Comparison of ENCODE assay signal across 25 cellular contexts in the genomic region with DNA sequence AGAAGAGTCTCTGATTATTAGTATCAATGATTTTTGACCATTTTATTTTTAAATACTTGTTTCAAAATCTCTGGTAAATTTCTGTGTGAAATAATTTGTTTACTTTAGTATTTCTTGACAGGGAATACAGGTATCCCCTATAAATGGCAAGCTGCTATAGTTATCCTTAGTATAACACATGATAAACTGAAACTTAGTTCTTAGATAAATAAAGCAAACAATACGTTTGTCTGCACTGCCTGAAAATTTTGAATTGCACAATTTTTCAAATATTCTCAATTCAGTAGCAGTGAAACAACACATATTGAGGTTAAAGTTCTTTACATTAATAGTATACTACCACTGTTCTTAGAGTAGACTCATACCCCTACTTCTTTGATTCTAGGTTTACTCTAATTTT.
"Had no signal": no experiment of that assay in that cellular context is flagged by ENCODE, and none has a peak within 500 bp of the region (broad histone marks: within the 10 kb centered on the region; RNA-seq: fewer than 3 reads in every experiment).

No MANE protein-coding gene starts in this region.

- H3K4me3 Mint-ChIP-seq: activated T-cell treated with anti-CD3 and anti-CD28 coated beads, Interleukin-2, amount 50 U/mL, for 72 hours; neural crest cell; stimulated activated naive B cell treated with anti-CD40 and anti-IgM and Interleukin-4, amounts not matched to agents 10 μg/mL and 1 μg/mL and 100 μg/mL, for 72 hours; T-helper 2 cell treated with Interferon-gamma antibody and Interleukin-4, amounts not matched to agents 5 μg/mL and 100 μg/mL, for 36 hours had no signal

- DNase-seq: activated CD4-positive, alpha-beta T cell treated with anti-CD3 and anti-CD28 coated beads for 4 hours; activated CD4-positive, alpha-beta T cell treated with anti-CD3 and anti-CD28 coated beads, Interleukin-2, amount 50 U/mL, for 4 hours; activated naive CD4-positive, alpha-beta T cell; activated T-cell treated with anti-CD3 and anti-CD28 coated beads for 4 hours; activated T-cell treated with anti-CD3 and anti-CD28 coated beads, Interleukin-2, amount 50 U/mL, for 72 hours; anterior cingulate cortex; cerebellar nuclear complex; dorsolateral prefrontal cortex; effector memory CD4-positive, alpha-beta T cell; glutamatergic neuron; islet precursor cell; mammary epithelial cell; nucleus accumbens; psoas muscle; stimulated activated CD4-positive, alpha-beta T cell treated with anti-CD3 and anti-CD28 coated beads, Interleukin-15, amount 100 ng/mL, for 24 hours; stimulated activated CD4-positive, alpha-beta T cell treated with anti-CD3 and anti-CD28 coated beads, Interleukin-2, amount 100 ng/mL, for 24 hours; stimulated activated naive B cell treated with anti-CD40 and anti-IgM and Interleukin-4, amounts not matched to agents 10 μg/mL and 1 μg/mL and 100 μg/mL, for 72 hours; tibial artery; upper lobe of right lung had no signal

- H3K4me1 ChIP-seq: parathyroid adenoma had no signal

- H2AFZ ChIP-seq: parathyroid adenoma had no signal

- H3K27me3 Mint-ChIP-seq: stimulated activated naive B cell treated with anti-CD40 and anti-IgM and Interleukin-4, amounts not matched to agents 10 μg/mL and 1 μg/mL and 100 μg/mL, for 72 hours had no signal

- H3K9me3 Mint-ChIP-seq: T-helper 2 cell treated with Interferon-gamma antibody and Interleukin-4, amounts not matched to agents 5 μg/mL and 100 μg/mL, for 36 hours had no signal

- H3K27ac Mint-ChIP-seq: activated naive CD4-positive, alpha-beta T cell treated with anti-CD3 and anti-CD28 coated beads, Interleukin-2, amount 50 U/mL, for 72 hours; activated T-cell treated with anti-CD3 and anti-CD28 coated beads, Interleukin-2, amount 50 U/mL, for 72 hours; stimulated activated naive B cell treated with anti-CD40 and anti-IgM and Interleukin-4, amounts not matched to agents 10 μg/mL and 1 μg/mL and 100 μg/mL, for 72 hours; T-helper 2 cell treated with Interferon-gamma antibody and Interleukin-4, amounts not matched to agents 5 μg/mL and 100 μg/mL, for 36 hours had no signal

- H3K9me3 ChIP-seq: psoas muscle, suprapubic skin, tibial artery, upper lobe of right lung had no signal

- H3K27ac ChIP-seq: coronary artery, dorsolateral prefrontal cortex, parathyroid adenoma, psoas muscle, suprapubic skin, tibial artery, upper lobe of right lung had no signal

- H3K36me3 ChIP-seq: suprapubic skin, tibial artery, upper lobe of right lung had no signal

- H3K4me3 ChIP-seq: coronary artery, dorsolateral prefrontal cortex, psoas muscle, suprapubic skin, tibial artery, upper lobe of right lung had no signal

- H3K27me3 ChIP-seq: dorsolateral prefrontal cortex, suprapubic skin, tibial artery, upper lobe of right lung had no signal
